ENCODE assay signal across 9 cellular contexts in the genomic region with DNA sequence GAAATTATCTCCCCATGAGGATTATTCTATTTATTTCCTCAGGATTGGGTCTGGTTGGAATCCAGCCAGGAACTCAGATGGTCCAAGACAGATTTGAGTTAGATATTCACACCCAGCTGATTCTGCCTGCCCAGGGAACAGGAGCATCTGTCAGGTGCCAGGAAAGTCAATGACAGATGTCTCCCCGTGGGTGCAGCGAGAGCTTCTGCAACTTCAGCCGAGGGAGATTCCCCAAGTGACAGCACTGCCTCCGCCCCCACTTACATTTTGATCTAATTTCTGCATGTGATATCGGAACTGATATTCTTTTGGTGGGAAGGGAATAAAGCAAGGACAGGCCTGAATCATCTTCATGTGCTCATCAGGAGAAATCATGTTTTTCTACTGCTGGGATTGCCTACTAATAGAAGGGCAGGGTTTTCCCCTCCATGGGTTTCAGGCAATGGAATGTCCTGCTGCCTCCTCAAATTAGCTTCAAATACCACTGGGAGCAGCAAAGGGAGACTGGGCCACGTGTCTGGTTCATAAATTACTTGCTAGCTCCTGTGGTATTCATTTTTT. TPM values are rescaled to one million over a fixed set of nuclear protein-coding genes. Genes with fewer than 3 reads are reported as not detected.
DNase-seq lines count a peak whose midpoint lies in the region; ATAC-seq, FAIRE-seq and TF ChIP-seq lines count a peak whose summit lies in the region.
"Had no signal": no experiment of that assay in that cellular context is flagged by ENCODE, and none has a peak within 500 bp of the region (broad histone marks: within the 10 kb centered on the region; RNA-seq: fewer than 3 reads in every experiment).

No MANE protein-coding gene starts in this region.

- no peak overlapping the region for H4K8ac ChIP-seq in H9 (replicated peaks; ENCODE audit: insufficient read length, low read depth, low read length)

- intact Hi-C loops in Right ventricle myocardium superior (cut with DNase I) (no loop called here), cardiac septum (cut with DNase I) (no loop called here), vagina (cut with DNase I) (loop anchor here (10.0 kb wide), 1 partner anchor 63 kb away; no protein-coding TSS in a partner anchor), CD14-positive monocyte (cut with micrococcal nuclease) (no loop called here)

- peak overlapping the region; percentile 85 for H3K4me2 ChIP-seq in keratinocyte (ENCODE audit: control insufficient read depth, extremely low read depth, insufficient read depth, low read depth, low read length)
- H3K4me2 ChIP-seq in H9 (ENCODE audit: insufficient read depth, insufficient read length, low read length): no peak overlapping the region

- DNase-seq in Right ventricle myocardium superior (no peak), cardiac septum (ENCODE audit: low spot score) (no peak), astrocyte of the cerebellum (ENCODE audit: low read depth) (peak; percentile 69), keratinocyte (ENCODE audit: low read depth, low spot score) (no peak), vagina (ENCODE audit: extremely low spot score in 2 of 2) (no peak), CD14-positive monocyte (ENCODE audit: low spot score) (no peak), H9 (no peak)

- no peaks in the 10 kb centered on the region for H3K79me2 ChIP-seq in keratinocyte (ENCODE audit: control insufficient read depth, insufficient read depth, low read length)
- no peaks in the 10 kb centered on the region for H3K79me2 ChIP-seq in H9 (ENCODE audit: insufficient read depth, low read length)

- no peak overlapping the region for H2BK15ac ChIP-seq in H9 (ENCODE audit: low read depth, low read length)

- no peak overlapping the region for H2AK5ac ChIP-seq in H9 (ENCODE audit: insufficient read length, low read length)

- FAIRE-seq in keratinocyte (lab: Jason Lieb, UNC): peak; percentile 87

- peak overlapping the region in 1 of 2 donors; percentile 18 for H3K4me3 Mint-ChIP-seq in CD14-positive monocyte
- no peak overlapping the region for H3K4me3 Mint-ChIP-seq in H9

- H3K27me3 Mint-ChIP-seq in CD14-positive monocyte (ENCODE audit: low read depth in 3 of 3): peaks cover 2 to 9% (median 8%) of the 10 kb centered on the region in 3 donors
- no peaks in the 10 kb centered on the region; the same call in 1 of the 2 replicates for H3K27me3 Mint-ChIP-seq in H9 (ENCODE audit: low read depth)

- H3K9ac ChIP-seq in keratinocyte (ENCODE audit: control insufficient read depth, extremely low read depth, insufficient read depth, low read length) (peak overlapping the region; percentile 72), H9 (ENCODE audit: extremely low read depth, insufficient read length, low read length) (no peak overlapping the region)

- H3K4me3 ChIP-seq in astrocyte of the cerebellum (ENCODE audit: low read depth, low read length): no peak overlapping the region
- H3K4me3 ChIP-seq in keratinocyte (ENCODE audit: control insufficient read depth in 2 of 3, extremely low read depth in 1 of 3, insufficient read depth in 2 of 3, low read depth in 1 of 3, low read length in 3 of 3): peak overlapping the region in 2 of 3 experiments; percentile 6 to 34
- no peak overlapping the region for H3K4me3 ChIP-seq in vagina
- H3K4me3 ChIP-seq: tibial artery had no signal

- H3K27me3 ChIP-seq in keratinocyte (ENCODE audit: control insufficient read depth, extremely low read depth, insufficient read depth, low read length) (no peaks in the 10 kb centered on the region), vagina (no peaks in the 10 kb centered on the region), H9 (ENCODE audit: insufficient read depth, low read length) (no peaks in the 10 kb centered on the region)
- H3K27me3 ChIP-seq: tibial artery had no signal

- H3K4me1 ChIP-seq in keratinocyte (ENCODE audit: control insufficient read depth, extremely low read depth, insufficient read depth, low read length) (peaks cover 36% of the 10 kb centered on the region), vagina (peaks cover 24% of the 10 kb centered on the region), H9 (ENCODE audit: insufficient read depth, low read length) (no peaks in the 10 kb centered on the region)

- H2BK120ac ChIP-seq in H9 (ENCODE audit: low read depth, low read length, poor library complexity, severe bottlenecking): no peak overlapping the region

- no peak overlapping the region for H3K4ac ChIP-seq in H9 (ENCODE audit: low read depth, low read length)

- H2AFZ ChIP-seq in keratinocyte (ENCODE audit: control insufficient read depth, low read length): no peak overlapping the region
- no peak overlapping the region for H2AFZ ChIP-seq in H9 (ENCODE audit: low read length)

- no peak overlapping the region for H3K14ac ChIP-seq in H9 (ENCODE audit: insufficient read depth, low read length)

- H3K9me3 ChIP-seq in keratinocyte (ENCODE audit: control insufficient read depth, low read depth, low read length) (no peaks in the 10 kb centered on the region), vagina (no peaks in the 10 kb centered on the region), H9 (ENCODE audit: control insufficient read depth, low read depth, low read length) (no peaks in the 10 kb centered on the region)
- H3K9me3 ChIP-seq: tibial artery had no signal

- dilution Hi-C loops in keratinocyte (cut with MboI; ENCODE audit: extremely low pct_ligation_motif_present, low sequenced_read_pairs): loop anchor here (5.0 kb wide), 1 partner anchor 71 kb away; a partner anchor contains a TSS

- no peak overlapping the region for H3K23ac ChIP-seq in H9 (ENCODE audit: insufficient read length, low read depth, low read length)

- TF ChIP-seq CTCF in astrocyte of the cerebellum (IDR thresholded peaks at IDR 0.05; ENCODE audit: low read depth, low read length, missing control alignments): no peak
- TF ChIP-seq CTCF in keratinocyte (optimal IDR thresholded peaks at IDR 0.05 in 1 of 3, IDR thresholded peaks at IDR 0.05 in 1 of 3, conservative IDR thresholded peaks at IDR 0.05 in 1 of 3; ENCODE audit: extremely low read depth in 1 of 3, insufficient read depth in 2 of 3, low read length in 3 of 3): peak in 1 of 3 experiments; percentile 10
- no peak for TF ChIP-seq CTCF in vagina (IDR thresholded peaks at IDR 0.05)
- TF ChIP-seq CTCF in CD14-positive monocyte (IDR thresholded peaks at IDR 0.05): no peak
- no peak for TF ChIP-seq CTCF in H9 (conservative IDR thresholded peaks at IDR 0.05)

- in situ Hi-C loops in astrocyte of the cerebellum (cut with HindIII; ENCODE audit: low sequenced_read_pairs): no loop called here

- H2BK20ac ChIP-seq in H9 (ENCODE audit: low read depth, low read length, poor library complexity, severe bottlenecking): no peak overlapping the region

- H3K56ac ChIP-seq in H9 (ENCODE audit: insufficient read length, low read depth, low read length): no peak overlapping the region

- H3K36me3 ChIP-seq in keratinocyte (ENCODE audit: control insufficient read depth in 2 of 2, extremely low read depth in 1 of 2, insufficient read depth in 2 of 2, low read length in 2 of 2) (no peaks in the 10 kb centered on the region), vagina (no peaks in the 10 kb centered on the region)
- H3K36me3 ChIP-seq: tibial artery had no signal

- WGBS in H9 (ENCODE audit: extremely low coverage, insufficient read length, low lambda C conversion rate): no CpG with 5 or more reads among the region's 6 CpGs

- no peaks in the 10 kb centered on the region for H3K9me3 Mint-ChIP-seq in CD14-positive monocyte
- no peaks in the 10 kb centered on the region for H3K9me3 Mint-ChIP-seq in H9

- H2BK5ac ChIP-seq in H9 (ENCODE audit: insufficient read length, low read length): no peak overlapping the region

- H3K27ac Mint-ChIP-seq in CD14-positive monocyte: no peak overlapping the region
- H3K27ac Mint-ChIP-seq in H9: no peak overlapping the region

- TF ChIP-seq POLR2A in vagina (IDR thresholded peaks at IDR 0.05): no peak

- no peaks in the 10 kb centered on the region for H3K9me1 ChIP-seq in keratinocyte (ENCODE audit: control insufficient read depth, extremely low read depth, insufficient read depth, low read length)

- H2BK12ac ChIP-seq in H9 (ENCODE audit: insufficient read length, low read depth, low read length): no peak overlapping the region

- H4K20me1 ChIP-seq in keratinocyte (ENCODE audit: control insufficient read depth, extremely low read depth, insufficient read depth, low read length): no peaks in the 10 kb centered on the region
- H4K20me1 ChIP-seq in H9 (ENCODE audit: control insufficient read depth, insufficient read depth, insufficient read length): no peaks in the 10 kb centered on the region

- no peaks in the 10 kb centered on the region for H3K79me1 ChIP-seq in H9 (ENCODE audit: insufficient read depth, low read depth, low read length, poor library complexity, severe bottlenecking)

- no peaks in the 10 kb centered on the region for H3K23me2 ChIP-seq in H9 (ENCODE audit: insufficient read length, low read depth, low read length, poor library complexity, severe bottlenecking)

- no peak overlapping the region for H3K18ac ChIP-seq in H9 (ENCODE audit: insufficient read length, low read depth, low read length)

- no peak overlapping the region for H4K91ac ChIP-seq in H9 (ENCODE audit: insufficient read length, low read depth, low read length)

- H4K5ac ChIP-seq in H9 (ENCODE audit: insufficient read length, low read depth, low read length): no peak overlapping the region

- H3K36me3 Mint-ChIP-seq in CD14-positive monocyte (no peaks in the 10 kb centered on the region), H9 (ENCODE audit: insufficient read depth in 1 of 3, low read depth in 3 of 3) (no peaks in the 10 kb centered on the region)

- H3K27ac ChIP-seq in keratinocyte (ENCODE audit: control insufficient read depth, insufficient read depth, low read length) (peak overlapping the region; percentile 96), vagina (peak overlapping the region; percentile 76), H9 (ENCODE audit: insufficient read length, low read depth, low read length) (no peak overlapping the region)
- H3K27ac ChIP-seq: tibial artery had no signal

- H3T11ph ChIP-seq in H9 (ENCODE audit: low read length): no peak overlapping the region

- ATAC-seq in Right ventricle myocardium superior (ENCODE audit: poor library complexity): peak; percentile 52
- ATAC-seq in HG03139 (IDR thresholded peaks at IDR 0.05; ENCODE audit: unreplicated experiment): no peak

- peaks cover 6% of the 10 kb centered on the region for H3K4me1 Mint-ChIP-seq in CD14-positive monocyte
- H3K4me1 Mint-ChIP-seq in H9: no peaks in the 10 kb centered on the region

RNA-seq across cellular contexts. Expression of a gene that starts 15.7 kb away (rescaled TPM):
- total RNA-seq in Right ventricle myocardium superior: 26.1 TPM
- total RNA-seq in cardiac septum: 32.7 TPM
- polyA plus RNA-seq in keratinocyte: 25.2 to 32.4 TPM (median 30.1 TPM) in 3 replicates
- polyA plus RNA-seq in keratinocyte (2011; ENCODE audit: low read depth): 43.2 TPM
- polyA plus RNA-seq in keratinocyte (2011; cell fraction: cytosol; rRNA removed): 21.2 and 25.9 TPM in 2 replicates
- polyA plus RNA-seq in keratinocyte (2011; cell fraction: nucleus; rRNA removed): 50.0 and 52.1 TPM in 2 replicates
- 21.6 and 30.5 TPM in 2 replicates for polyA plus RNA-seq in keratinocyte (2012; ENCODE audit: low replicate concordance)
- 33.1 to 75.5 TPM (median 60.5 TPM) in 3 replicates for polyA minus RNA-seq in keratinocyte
- polyA minus RNA-seq in keratinocyte (2011; cell fraction: cytosol; rRNA and poly(A)+ RNA removed): 24.9 TPM
- polyA minus RNA-seq in keratinocyte (2011; cell fraction: nucleus; rRNA and poly(A)+ RNA removed): 40.2 and 54.8 TPM in 2 replicates
- 32.7 TPM for total RNA-seq in vagina
- 10 to 100 TPM; 21.8 to 35.6 TPM for polyA plus RNA-seq in CD14-positive monocyte
- total RNA-seq in H9 (2021): 50.6 and 54.1 TPM in 2 replicates

Comparison
In these comparisons a context has a peak if more than half of its experiments do, and no peak if none do; other contexts are left out.
1. H3K4me3 ChIP-seq: peak in keratinocyte (2 of 3); none in astrocyte of the cerebellum (single experiment) and vagina (0 of 2).